8 cellular contexts compared by ENCODE assay signal in genomic region chr12:15151141-15152091, GRCh38.
DNase-seq lines count a peak whose midpoint lies in the region; ATAC-seq, FAIRE-seq and TF ChIP-seq lines count a peak whose summit lies in the region.

No MANE protein-coding gene starts in this region.

- TF ChIP-seq CTCF in D721Med (IDR thresholded peaks at IDR 0.05; ENCODE audit: insufficient read depth, missing control alignments) (peak; percentile 67), dorsolateral prefrontal cortex (IDR thresholded peaks at IDR 0.05 in 54 of 56, conservative IDR thresholded peaks at IDR 0.05 in 2 of 56; ENCODE audit: low read depth in 1 of 56, partially characterized antibody in 56 of 56) (peak; percentile 53 to 88 (median 71))

- peak; percentile 76 for FAIRE-seq in D721Med (lab: Jason Lieb, UNC)

- H3K4me3 ChIP-seq in dorsolateral prefrontal cortex, result peak overlapping the region in 1 of 59 donors; percentile 11

- DNase-seq in D721Med (ENCODE audit: insufficient read length, low spot score), result no peak
- peak; percentile 7 for DNase-seq in NCI-H146 treated with DMSO at 0.1 percent for 48 hours (lab: John Stamatoyannopoulos, UW; ENCODE audit: unreplicated experiment)
- DNase-seq in dorsolateral prefrontal cortex, result no peak
- peak; percentile 57 for DNase-seq in myocyte (ENCODE audit: low read depth)
- no peak for DNase-seq in epidermal melanocyte (ENCODE audit: insufficient read length, low spot score)
- no peak for DNase-seq in activated CD8-positive, alpha-beta memory T cell treated with anti-CD3 and anti-CD28 coated beads for 24 hours

- peak overlapping the region in 9 of 59 donors; percentile 5 to 52 (median 24) for H3K27ac ChIP-seq in dorsolateral prefrontal cortex

- intact Hi-C loops in dorsolateral prefrontal cortex (cut with DNase I), result loop anchor here (1.0 to 10.0 kb wide), 4 partner anchors 69 to 307 kb away; partner anchors contain the start of genes RERG (in 2 of the 2) and ART4 (in 1 of the 2)

- ATAC-seq in GM19452 (IDR thresholded peaks at IDR 0.05; ENCODE audit: unreplicated experiment) (no peak), GM19455 (IDR thresholded peaks at IDR 0.05; ENCODE audit: unreplicated experiment) (no peak)

- peaks cover 0 to 6% (median 0%) of the 10 kb centered on the region in 45 donors for H3K27me3 ChIP-seq in dorsolateral prefrontal cortex

Comparison
In these comparisons a context has a peak if more than half of its experiments do, and no peak if none do; other contexts are left out.
1. DNase-seq: peak in NCI-H146 treated with DMSO at 0.1 percent for 48 hours (single experiment) and myocyte (single experiment); none in D721Med (single experiment), dorsolateral prefrontal cortex (0 of 10), epidermal melanocyte (single experiment) and activated CD8-positive, alpha-beta memory T cell treated with anti-CD3 and anti-CD28 coated beads for 24 hours (single experiment).